ENCODE assay signal across 19 cellular contexts in genomic region chr5:56757077-56757476, GRCh38. TPM values are rescaled to one million over a fixed set of nuclear protein-coding genes. Genes with fewer than 3 reads are reported as not detected.
DNase-seq lines count a peak whose midpoint lies in the region; ATAC-seq, FAIRE-seq and TF ChIP-seq lines count a peak whose summit lies in the region.
"Had no signal": no experiment of that assay in that cellular context is flagged by ENCODE, and none has a peak within 500 bp of the region (broad histone marks: within the 10 kb centered on the region; RNA-seq: fewer than 3 reads in every experiment).

No MANE protein-coding gene starts in this region.

- FAIRE-seq in keratinocyte (lab: Jason Lieb, UNC) = peak; percentile 43
- FAIRE-seq: GM12878, RCC 7860 had no signal

- no peak overlapping the region for H3K4me3 ChIP-seq in adipocyte (ENCODE audit: low read length)
- H3K4me3 ChIP-seq in keratinocyte (ENCODE audit: control insufficient read depth in 2 of 3, extremely low read depth in 1 of 3, insufficient read depth in 2 of 3, low read depth in 1 of 3, low read length in 3 of 3) = no peak overlapping the region
- H3K4me3 ChIP-seq: GM12878, upper lobe of right lung had no signal

- H3K9me3 ChIP-seq in adipocyte (ENCODE audit: control insufficient read depth, low read length) = peaks cover 5% of the 10 kb centered on the region
- no peaks in the 10 kb centered on the region for H3K9me3 ChIP-seq in keratinocyte (ENCODE audit: control insufficient read depth, low read depth, low read length)

- intact Hi-C loops in left ventricle myocardium superior (cut with micrococcal nuclease) = no loop called here

- H3K4me1 ChIP-seq in adipocyte (ENCODE audit: control insufficient read depth, insufficient read depth, low read length) (no peaks in the 10 kb centered on the region), keratinocyte (ENCODE audit: control insufficient read depth, extremely low read depth, insufficient read depth, low read length) (peaks cover 4% of the 10 kb centered on the region)
- H3K4me1 ChIP-seq: upper lobe of right lung had no signal

- ATAC-seq in GM21825 (IDR thresholded peaks at IDR 0.05; ENCODE audit: unreplicated experiment) (no peak), HG03045 (IDR thresholded peaks at IDR 0.05; ENCODE audit: unreplicated experiment) (no peak), left ventricle myocardium superior (no peak)
- ATAC-seq: GM12878, upper lobe of right lung had no signal

- H3K27me3 ChIP-seq in adipocyte (replicated peaks; ENCODE audit: control insufficient read depth, insufficient read depth, low read length) (peaks cover 10% of the 10 kb centered on the region), keratinocyte (ENCODE audit: control insufficient read depth, extremely low read depth, insufficient read depth, low read length) (no peaks in the 10 kb centered on the region)
- H3K27me3 ChIP-seq: brain microvascular endothelial cell, upper lobe of right lung had no signal

- H2AFZ ChIP-seq in keratinocyte (ENCODE audit: control insufficient read depth, low read length) = no peak overlapping the region

- dilution Hi-C loops in keratinocyte (cut with MboI; ENCODE audit: extremely low pct_ligation_motif_present, low sequenced_read_pairs) = no loop called here

- H3K9ac ChIP-seq in adipocyte (ENCODE audit: low read length) (no peak overlapping the region), keratinocyte (ENCODE audit: control insufficient read depth, extremely low read depth, insufficient read depth, low read length) (no peak overlapping the region)

- H3K27ac ChIP-seq in keratinocyte (ENCODE audit: control insufficient read depth, insufficient read depth, low read length) = no peak overlapping the region
- H3K27ac ChIP-seq: brain microvascular endothelial cell, upper lobe of right lung had no signal

- no peaks in the 10 kb centered on the region for H3K9me1 ChIP-seq in keratinocyte (ENCODE audit: control insufficient read depth, extremely low read depth, insufficient read depth, low read length)

- DNase-seq in AG20443 (ENCODE audit: low spot score) (peak; percentile 53), HT-29 (ENCODE audit: low spot score) (peak; percentile 10), adipocyte (ENCODE audit: low read depth) (peak; percentile 57), keratinocyte (ENCODE audit: low read depth, low spot score) (no peak), left ventricle myocardium superior (no peak)
- no peak for DNase-seq in stimulated activated CD4-positive, alpha-beta T cell treated with anti-CD3 and anti-CD28 coated beads, Interleukin-2, amount 100 ng/mL, for 24 hours
- DNase-seq: activated CD4-positive, alpha-beta memory T cell treated with anti-CD3 and anti-CD28 coated beads for 36 hours; activated T-cell treated with anti-CD3 and anti-CD28 coated beads, Interleukin-2, amount 50 U/mL, for 24 hours; brain microvascular endothelial cell; CD8-positive, alpha-beta memory T cell; GDM1; head of caudate nucleus; NCI-H1092 treated with DMSO at 0.1 percent for 48 hours; NCI-H748 treated with DMSO at 0.1 percent for 48 hours; upper lobe of right lung had no signal

- H3K4me2 ChIP-seq in keratinocyte (ENCODE audit: control insufficient read depth, extremely low read depth, insufficient read depth, low read depth, low read length) = no peak overlapping the region

- no peaks in the 10 kb centered on the region for H3K36me3 ChIP-seq in adipocyte (ENCODE audit: control insufficient read depth, insufficient read depth, low read length, severe bottlenecking)
- H3K36me3 ChIP-seq in keratinocyte (ENCODE audit: control insufficient read depth in 2 of 2, extremely low read depth in 1 of 2, insufficient read depth in 2 of 2, low read length in 2 of 2) = no peaks in the 10 kb centered on the region
- H3K36me3 ChIP-seq: brain microvascular endothelial cell, upper lobe of right lung had no signal

- H4K20me1 ChIP-seq in keratinocyte (ENCODE audit: control insufficient read depth, extremely low read depth, insufficient read depth, low read length) = no peaks in the 10 kb centered on the region

- TF ChIP-seq CTCF in keratinocyte (optimal IDR thresholded peaks at IDR 0.05 in 1 of 3, IDR thresholded peaks at IDR 0.05 in 1 of 3, conservative IDR thresholded peaks at IDR 0.05 in 1 of 3; ENCODE audit: extremely low read depth in 1 of 3, insufficient read depth in 2 of 3, low read length in 3 of 3) = no peak

- no peaks in the 10 kb centered on the region for H3K79me2 ChIP-seq in keratinocyte (ENCODE audit: control insufficient read depth, insufficient read depth, low read length)

RNA-seq across cellular contexts. Expression of gene MAP3K1, which starts 58.3 kb away (rescaled TPM):
- total RNA-seq in HT-29 (2014; rRNA removed; shearing (Covaris generic)) = 17.7 and 18.4 TPM in 2 replicates
- 5.4 to 8.0 TPM (median 6.7 TPM) in 3 replicates for polyA plus RNA-seq in keratinocyte
- 2.0 TPM for polyA plus RNA-seq in keratinocyte (2011; ENCODE audit: low read depth)
- polyA plus RNA-seq in keratinocyte (2011; cell fraction: cytosol; rRNA removed) = 2.1 and 4.4 TPM in 2 replicates
- 7.9 and 10.1 TPM in 2 replicates for polyA plus RNA-seq in keratinocyte (2011; cell fraction: nucleus; rRNA removed)
- 3.6 and 4.7 TPM in 2 replicates for polyA plus RNA-seq in keratinocyte (2012; ENCODE audit: low replicate concordance)
- 4.1 to 19.8 TPM (median 14.6 TPM) in 3 replicates for polyA minus RNA-seq in keratinocyte
- polyA minus RNA-seq in keratinocyte (2011; cell fraction: cytosol; rRNA and poly(A)+ RNA removed) = 8.8 TPM
- polyA minus RNA-seq in keratinocyte (2011; cell fraction: nucleus; rRNA and poly(A)+ RNA removed) = 12.2 and 19.7 TPM in 2 replicates
- 6.5 TPM for total RNA-seq in left ventricle myocardium superior

Comparison
In these comparisons a context has a peak if more than half of its experiments do, and no peak if none do; other contexts are left out.
1. DNase-seq: peak in AG20443 (single experiment), HT-29 (single experiment) and adipocyte (single experiment); none in keratinocyte (single experiment), stimulated activated CD4-positive, alpha-beta T cell treated with anti-CD3 and anti-CD28 coated beads, Interleukin-2, amount 100 ng/mL, for 24 hours (0 of 2) and left ventricle myocardium superior (single experiment).